12 cellular contexts compared by ENCODE assay signal in genomic region chr6:33280539-33280938, GRCh38. TPM values are rescaled to one million over a fixed set of nuclear protein-coding genes. Genes with fewer than 3 reads are reported as not detected.
DNase-seq lines count a peak whose midpoint lies in the region; ATAC-seq and TF ChIP-seq lines count a peak whose summit lies in the region.
"Had no signal": no experiment of that assay in that cellular context is flagged by ENCODE, and none has a peak within 500 bp of the region (broad histone marks: within the 10 kb centered on the region; RNA-seq: fewer than 3 reads in every experiment).

No MANE protein-coding gene starts in this region.

- no peak overlapping the region for H3K4me3 Mint-ChIP-seq in activated naive CD8-positive, alpha-beta T cell
- no peak overlapping the region for H3K4me3 Mint-ChIP-seq in activated naive CD8-positive, alpha-beta T cell treated with anti-CD3 and anti-CD28 coated beads for 36 hours
- no peak overlapping the region for H3K4me3 Mint-ChIP-seq in activated B cell treated with CpG ODN at 0.5 μM for 24 hours

- no peaks in the 10 kb centered on the region for H3K27me3 ChIP-seq in iPS-15b (ENCODE audit: control insufficient read depth, insufficient read depth, low read length)
- H3K27me3 ChIP-seq in stomach = no peaks in the 10 kb centered on the region
- H3K27me3 ChIP-seq: uterus had no signal

- no peak overlapping the region for H3K4me3 ChIP-seq in iPS-15b (ENCODE audit: low read depth, low read length)
- H3K4me3 ChIP-seq in stomach = no peak overlapping the region
- H3K4me3 ChIP-seq: uterus had no signal

- no peak for TF ChIP-seq EP300 in stomach (IDR thresholded peaks at IDR 0.05)

- ATAC-seq in activated B cell treated with CpG ODN at 0.5 μM for 24 hours (ENCODE audit: low read depth) = no peak
- ATAC-seq in HG03097 (IDR thresholded peaks at IDR 0.05; ENCODE audit: low FRiP score, unreplicated experiment) = no peak

- no peak for DNase-seq in activated naive CD8-positive, alpha-beta T cell treated with anti-CD3 and anti-CD28 coated beads for 36 hours
- DNase-seq in activated B cell treated with CpG ODN at 0.5 μM for 24 hours (no peak), stomach (no peak), epidermal melanocyte (ENCODE audit: insufficient read length, low spot score) (no peak)
- no peak for DNase-seq in stimulated activated naive CD4-positive, alpha-beta T cell treated with Interleukin-2 at 50 U/mL for 16 hours (lab: John Stamatoyannopoulos, UW)
- DNase-seq: activated CD4-positive, CD25-positive, alpha-beta regulatory T cell; NCI-H1436 treated with DMSO at 0.1 percent for 48 hours; NCI-H345; uterus had no signal

- peak overlapping the region; percentile 24 for H3K9ac ChIP-seq in iPS-15b (ENCODE audit: low read depth, low read length)

- H3K9me3 Mint-ChIP-seq in activated naive CD8-positive, alpha-beta T cell (ENCODE audit: low read depth) = no peaks in the 10 kb centered on the region
- no peaks in the 10 kb centered on the region for H3K9me3 Mint-ChIP-seq in activated naive CD8-positive, alpha-beta T cell treated with anti-CD3 and anti-CD28 coated beads for 36 hours
- no peaks in the 10 kb centered on the region for H3K9me3 Mint-ChIP-seq in activated B cell treated with CpG ODN at 0.5 μM for 24 hours

- no peak for TF ChIP-seq POLR2A in stomach (IDR thresholded peaks at IDR 0.05)

- H3K27ac ChIP-seq in stomach = peak overlapping the region in 3 of 5 donors; percentile 32 to 62 (median 44)
- H3K27ac ChIP-seq: uterus had no signal

- peaks cover 27% of the 10 kb centered on the region for H3K4me1 Mint-ChIP-seq in activated naive CD8-positive, alpha-beta T cell (ENCODE audit: low read depth)
- H3K4me1 Mint-ChIP-seq in activated naive CD8-positive, alpha-beta T cell treated with anti-CD3 and anti-CD28 coated beads for 36 hours = peaks cover 34% of the 10 kb centered on the region
- peaks cover 30% of the 10 kb centered on the region for H3K4me1 Mint-ChIP-seq in activated B cell treated with CpG ODN at 0.5 μM for 24 hours

- H3K36me3 Mint-ChIP-seq in activated naive CD8-positive, alpha-beta T cell = no peaks in the 10 kb centered on the region
- peaks cover 13% of the 10 kb centered on the region for H3K36me3 Mint-ChIP-seq in activated naive CD8-positive, alpha-beta T cell treated with anti-CD3 and anti-CD28 coated beads for 36 hours
- H3K36me3 Mint-ChIP-seq in activated B cell treated with CpG ODN at 0.5 μM for 24 hours (ENCODE audit: low read depth) = peaks cover 83% of the 10 kb centered on the region

- CTCF ChIA-PET in activated B cell treated with CpG ODN at 0.5 μM for 24 hours (lab: Charles Lee) = interaction anchor here (1.2 kb wide), 1 partner anchor 19 kb away, joined by 3 read pairs; no protein-coding TSS in a partner anchor

- intact Hi-C loops in activated B cell treated with CpG ODN at 0.5 μM for 24 hours (cut with micrococcal nuclease) = no loop called here
- intact Hi-C loops in stomach (cut with DNase I; ENCODE audit: low total_unique reads) = no loop called here

- no peak for TF ChIP-seq CTCF in activated B cell treated with CpG ODN at 0.5 μM for 24 hours (IDR thresholded peaks at IDR 0.05)
- no peak for TF ChIP-seq CTCF in stomach (IDR thresholded peaks at IDR 0.05)

- H3K9me3 ChIP-seq in iPS-15b (ENCODE audit: control insufficient read depth, insufficient read depth, low read length) (no peaks in the 10 kb centered on the region), stomach (no peaks in the 10 kb centered on the region)
- H3K9me3 ChIP-seq: uterus had no signal

- POLR2A ChIA-PET in activated B cell treated with CpG ODN at 0.5 μM for 24 hours (lab: Charles Lee) = interaction anchor here (1.2 to 2.7 kb wide), 3 partner anchors 9 to 32 kb away, joined by 6 to 16 read pairs (median 11); partner anchors contain the start of genes PFDN6, RPS18, TAPBP and VPS52

- H3K27ac Mint-ChIP-seq in activated naive CD8-positive, alpha-beta T cell = peak overlapping the region; percentile 61
- H3K27ac Mint-ChIP-seq in activated naive CD8-positive, alpha-beta T cell treated with anti-CD3 and anti-CD28 coated beads for 36 hours = no peak overlapping the region
- peak overlapping the region; percentile 19 for H3K27ac Mint-ChIP-seq in activated B cell treated with CpG ODN at 0.5 μM for 24 hours

- H3K27me3 Mint-ChIP-seq in activated naive CD8-positive, alpha-beta T cell = no peaks in the 10 kb centered on the region
- no peaks in the 10 kb centered on the region for H3K27me3 Mint-ChIP-seq in activated naive CD8-positive, alpha-beta T cell treated with anti-CD3 and anti-CD28 coated beads for 36 hours
- H3K27me3 Mint-ChIP-seq in activated B cell treated with CpG ODN at 0.5 μM for 24 hours = no peaks in the 10 kb centered on the region

- peaks cover 27% of the 10 kb centered on the region for H3K36me3 ChIP-seq in iPS-15b (ENCODE audit: control insufficient read depth, insufficient read depth, low read length)
- peaks cover 37 to 84% (median 83%) of the 10 kb centered on the region in 4 donors for H3K36me3 ChIP-seq in stomach
- H3K36me3 ChIP-seq: uterus had no signal

- WGBS in stomach, 5 donors = 85 to 90% (median 87%) methylated on average over 5 to 6 of the region's 6 CpGs

- H3K4me1 ChIP-seq in iPS-15b (ENCODE audit: control insufficient read depth, insufficient read depth, low read length) (no peaks in the 10 kb centered on the region), stomach (peaks cover 27 to 49% (median 40%) of the 10 kb centered on the region in 4 donors)

RNA-seq across cellular contexts. Expression of gene B3GALT4, which starts 3.6 kb away (rescaled TPM):
- 1 to 10 TPM; 1.8 to 2.1 TPM for total RNA-seq in activated naive CD8-positive, alpha-beta T cell treated with anti-CD3 and anti-CD28 coated beads for 36 hours
- total RNA-seq in activated B cell treated with CpG ODN at 0.5 μM for 24 hours (19.1 and 19.4 TPM in 2 replicates), stomach (10 to 100 TPM in 4 of 5 donors, not detected in 1; 10.8 to 42.9 (median 32.6) TPM)
- polyA plus RNA-seq in stomach = 10 to 100 TPM in 2 of 3 donors, 1 to 10 TPM in 1; 9.8 to 11.5 (median 10.5) TPM

RNA-seq across cellular contexts. Expression of gene WDR46, which starts 8.5 kb away (rescaled TPM):
- total RNA-seq in activated naive CD8-positive, alpha-beta T cell treated with anti-CD3 and anti-CD28 coated beads for 36 hours = 100 to 1,000 TPM; 105 to 107 TPM
- total RNA-seq in activated B cell treated with CpG ODN at 0.5 μM for 24 hours (114 and 117 TPM in 2 replicates), stomach (10 to 100 TPM; 42.9 to 72.9 (median 54.5) TPM)
- polyA plus RNA-seq in stomach = 10 to 100 TPM; 47.5 to 65.1 (median 54.4) TPM

RNA-seq across cellular contexts. Expression of gene RPS18, which starts 8.7 kb away (rescaled TPM):
- total RNA-seq in activated naive CD8-positive, alpha-beta T cell treated with anti-CD3 and anti-CD28 coated beads for 36 hours = 1,000 to 10,000 TPM; 3,940 to 3,999 TPM
- total RNA-seq in activated B cell treated with CpG ODN at 0.5 μM for 24 hours = 4,710 and 5,877 TPM in 2 replicates
- 1,000 to 10,000 TPM in 4 of 5 donors, 100 to 1,000 TPM in 1; 279 to 3,666 (median 1,718) TPM for total RNA-seq in stomach
- 1,000 to 10,000 TPM; 4,575 to 9,227 (median 6,928) TPM for polyA plus RNA-seq in stomach

RNA-seq across cellular contexts. Expression of gene PFDN6, which starts 8.9 kb away (rescaled TPM):
- total RNA-seq in activated naive CD8-positive, alpha-beta T cell treated with anti-CD3 and anti-CD28 coated beads for 36 hours = 100 to 1,000 TPM; 106 to 107 TPM
- 82.8 and 95.1 TPM in 2 replicates for total RNA-seq in activated B cell treated with CpG ODN at 0.5 μM for 24 hours
- 10 to 100 TPM in 3 of 5 donors, 1 to 10 TPM in 1, not detected in 1; 9.7 to 32.9 (median 12.8) TPM for total RNA-seq in stomach
- polyA plus RNA-seq in stomach = 100 to 1,000 TPM; 117 to 265 (median 202) TPM

RNA-seq across cellular contexts. Expression of gene VPS52, which starts 8.9 kb away (rescaled TPM):
- 10 to 100 TPM; 43.4 to 44.6 TPM for total RNA-seq in activated naive CD8-positive, alpha-beta T cell treated with anti-CD3 and anti-CD28 coated beads for 36 hours
- total RNA-seq in activated B cell treated with CpG ODN at 0.5 μM for 24 hours (82.0 and 97.2 TPM in 2 replicates), stomach (10 to 100 TPM; 39.7 to 89.3 (median 59.4) TPM)
- polyA plus RNA-seq in stomach = 10 to 100 TPM; 22.6 to 37.2 (median 25.3) TPM
